7 cellular contexts compared by ENCODE assay signal in genomic region chr12:89525002-89525823, GRCh38. TPM values are rescaled to one million over a fixed set of nuclear protein-coding genes. Genes with fewer than 3 reads are reported as not detected.
DNase-seq lines count a peak whose midpoint lies in the region; TF ChIP-seq lines count a peak whose summit lies in the region.

No MANE protein-coding gene starts in this region.

- H2BK120ac ChIP-seq in mesenchymal stem cell (ENCODE audit: low read depth, low read length): peak overlapping the region; percentile 80

- no peaks in the 10 kb centered on the region for H3K27me3 ChIP-seq in HAP-1 (ENCODE audit: low read depth)
- H3K27me3 ChIP-seq in Loucy (ENCODE audit: insufficient read depth, low read length, poor library complexity, severe bottlenecking): no peaks in the 10 kb centered on the region
- H3K27me3 ChIP-seq in ectodermal cell (ENCODE audit: control insufficient read depth, insufficient read depth, low read length, poor library complexity, severe bottlenecking): no peaks in the 10 kb centered on the region
- H3K27me3 ChIP-seq in mesenchymal stem cell (ENCODE audit: control insufficient read depth in 1 of 2, insufficient read depth in 1 of 2, low read length in 2 of 2): no peaks in the 10 kb centered on the region

- peak overlapping the region; percentile 81 for H4K8ac ChIP-seq in mesenchymal stem cell (ENCODE audit: low read length)

- 0% methylated on average over 67 of the region's 67 CpGs for WGBS in ectodermal cell, 2 experiments
- under 1% methylated on average over 58 of the region's 67 CpGs for WGBS in mesenchymal stem cell

- H3K4me3 Mint-ChIP-seq in activated CD4-positive, alpha-beta T cell treated with anti-CD3 and anti-CD28 coated beads, Interleukin-2, amount 10 ng/mL, durations not matched to agents 24 days and 14 days: peak overlapping the region; percentile 98

- H3K4me3 ChIP-seq in HAP-1 (peak overlapping the region; percentile 83), Loucy (ENCODE audit: low read length, poor library complexity, severe bottlenecking) (peak overlapping the region; percentile 99), ectodermal cell (ENCODE audit: insufficient read depth, low read depth, low read length) (peak overlapping the region; percentile 91), mesenchymal stem cell (ENCODE audit: insufficient read depth in 1 of 2, low read depth in 1 of 2, low read length in 2 of 2) (peak overlapping the region; percentile 93 to 96)

- H3K79me2 ChIP-seq in Loucy (ENCODE audit: insufficient read depth, low read length): peaks cover 50% of the 10 kb centered on the region; the same call in 1 of the 2 replicates

- H3K4me2 ChIP-seq in Loucy (ENCODE audit: low read depth, low read length, poor library complexity, severe bottlenecking): peak overlapping the region; percentile 92
- peak overlapping the region; percentile 72 for H3K4me2 ChIP-seq in mesenchymal stem cell (ENCODE audit: low read length, poor library complexity, severe bottlenecking)

- H2BK15ac ChIP-seq in mesenchymal stem cell (ENCODE audit: low read depth, poor library complexity, severe bottlenecking): peak overlapping the region; percentile 77

- peaks cover 50% of the 10 kb centered on the region for H3K4me1 Mint-ChIP-seq in activated CD4-positive, alpha-beta T cell treated with anti-CD3 and anti-CD28 coated beads, Interleukin-2, amount 10 ng/mL, durations not matched to agents 24 days and 14 days

- peaks cover 9% of the 10 kb centered on the region for H4K20me1 ChIP-seq in Loucy (ENCODE audit: insufficient read depth, low read length, poor library complexity, severe bottlenecking)

- H3K36me3 ChIP-seq in HAP-1 (replicated peaks): peaks cover 6% of the 10 kb centered on the region; the same call in 1 of the 2 replicates
- no peaks in the 10 kb centered on the region for H3K36me3 ChIP-seq in Loucy (ENCODE audit: insufficient read depth, low read length)
- no peaks in the 10 kb centered on the region for H3K36me3 ChIP-seq in ectodermal cell (ENCODE audit: control insufficient read depth, insufficient read depth, low read length)
- peaks cover 3 to 13% of the 10 kb centered on the region in 2 experiments for H3K36me3 ChIP-seq in mesenchymal stem cell (ENCODE audit: control insufficient read depth in 1 of 2, insufficient read depth in 2 of 2, low read depth in 1 of 2, low read length in 2 of 2)

- in situ Hi-C loops in GM13977 (cut with MboI; ENCODE audit: low pct_unique_long_range_greater_than_20kb, low sequenced_read_pairs, unreplicated experiment): loop anchor here (10.0 to 25.0 kb wide), 4 partner anchors 50 to 1412 kb away; no protein-coding TSS in a partner anchor
- in situ Hi-C loops in HAP-1 (cut with MboI; ENCODE audit: low sequenced_read_pairs): loop anchor here (25.0 kb wide), 1 partner anchor 1387 kb away; no protein-coding TSS in a partner anchor

- TF ChIP-seq CTCF in GM13977 (IDR thresholded peaks at IDR 0.05; ENCODE audit: extremely low read depth, insufficient read depth, missing control alignments) (no peak), Loucy (conservative IDR thresholded peaks at IDR 0.05; ENCODE audit: low read length) (peak; percentile 38)

- H3F3A ChIP-seq in Loucy (ENCODE audit: low read depth): no peaks in the 10 kb centered on the region

- H3K9me3 ChIP-seq in HAP-1: no peaks in the 10 kb centered on the region
- no peaks in the 10 kb centered on the region for H3K9me3 ChIP-seq in Loucy (ENCODE audit: insufficient read depth, low read depth, low read length)
- no peaks in the 10 kb centered on the region for H3K9me3 ChIP-seq in ectodermal cell (ENCODE audit: control insufficient read depth, low read length)
- H3K9me3 ChIP-seq in mesenchymal stem cell (ENCODE audit: control insufficient read depth, low read length): no peaks in the 10 kb centered on the region

- DNase-seq in GM13977 (ENCODE audit: low spot score): peak; percentile 65
- DNase-seq in HAP-1 (ENCODE audit: low spot score in 2 of 2): peak in 1 of 2 experiments; percentile 61
- peak; percentile 85 for DNase-seq in activated CD4-positive, alpha-beta T cell treated with anti-CD3 and anti-CD28 coated beads, Interleukin-2, amount 10 ng/mL, durations not matched to agents 24 days and 14 days
- peak; percentile 33 for DNase-seq in mesenchymal stem cell
- DNase-seq in stimulated activated CD8-positive, alpha-beta memory T cell treated with anti-CD3 and anti-CD28 coated beads, Interleukin-15, amount 100 ng/mL, for 48 hours (ENCODE audit: low read depth in 2 of 2): peak; percentile 9 to 21

- no peaks in the 10 kb centered on the region for H3K9me3 Mint-ChIP-seq in activated CD4-positive, alpha-beta T cell treated with anti-CD3 and anti-CD28 coated beads, Interleukin-2, amount 10 ng/mL, durations not matched to agents 24 days and 14 days

- intact Hi-C loops in activated CD4-positive, alpha-beta T cell treated with anti-CD3 and anti-CD28 coated beads, Interleukin-2, amount 10 ng/mL, durations not matched to agents 24 days and 14 days (cut with micrococcal nuclease): loop anchor here (1.0 to 5.0 kb wide), 5 partner anchors 173 to 362 kb away; partner anchors contain the start of gene DUSP6

- peak overlapping the region; percentile 39 for H3K27ac ChIP-seq in ectodermal cell (ENCODE audit: insufficient read depth, low read depth, low read length, poor library complexity, severe bottlenecking)
- H3K27ac ChIP-seq in mesenchymal stem cell (ENCODE audit: low read length, poor library complexity, severe bottlenecking): peak overlapping the region; percentile 70

- peak overlapping the region; percentile 30 to 63 for H3K18ac ChIP-seq in mesenchymal stem cell (ENCODE audit: low read depth in 1 of 2, low read length in 2 of 2)

- H3K9ac ChIP-seq in Loucy (ENCODE audit: low read depth, low read length, poor library complexity, severe bottlenecking) (peak overlapping the region; percentile 86), mesenchymal stem cell (ENCODE audit: low read length) (peak overlapping the region; percentile 94)

- H2AK5ac ChIP-seq in mesenchymal stem cell (ENCODE audit: low read length, severe bottlenecking): no peak overlapping the region

- peak overlapping the region in 1 of 2 experiments; percentile 81 for H3K14ac ChIP-seq in mesenchymal stem cell (ENCODE audit: low read length in 2 of 2)

- H3K9me2 ChIP-seq in Loucy (replicated peaks; ENCODE audit: low read depth, low read length): no peaks in the 10 kb centered on the region

- H3K27me3 Mint-ChIP-seq in activated CD4-positive, alpha-beta T cell treated with anti-CD3 and anti-CD28 coated beads, Interleukin-2, amount 10 ng/mL, durations not matched to agents 24 days and 14 days: no peaks in the 10 kb centered on the region

- H2BK5ac ChIP-seq in mesenchymal stem cell (ENCODE audit: low read depth, low read length, poor library complexity, severe bottlenecking): peak overlapping the region; percentile 77

- peak overlapping the region; percentile 85 for H4K91ac ChIP-seq in mesenchymal stem cell (ENCODE audit: low read length)

- H3K36me3 Mint-ChIP-seq in activated CD4-positive, alpha-beta T cell treated with anti-CD3 and anti-CD28 coated beads, Interleukin-2, amount 10 ng/mL, durations not matched to agents 24 days and 14 days (ENCODE audit: low read depth): peaks cover 36% of the 10 kb centered on the region

- peak overlapping the region; percentile 28 to 84 for H3K4ac ChIP-seq in mesenchymal stem cell (ENCODE audit: low read depth in 1 of 2, low read length in 2 of 2)

- peak overlapping the region in 1 of 2 experiments; percentile 69 for H2BK12ac ChIP-seq in mesenchymal stem cell (ENCODE audit: low read length in 2 of 2)

- H3K4me1 ChIP-seq in HAP-1: peaks cover 7% of the 10 kb centered on the region
- peaks cover 44% of the 10 kb centered on the region for H3K4me1 ChIP-seq in Loucy (ENCODE audit: insufficient read depth, low read length, poor library complexity, severe bottlenecking)
- H3K4me1 ChIP-seq in ectodermal cell (ENCODE audit: control insufficient read depth, insufficient read depth, low read length): no peaks in the 10 kb centered on the region
- peaks cover 5% of the 10 kb centered on the region for H3K4me1 ChIP-seq in mesenchymal stem cell (ENCODE audit: control insufficient read depth, insufficient read depth, low read depth, low read length)

- peak overlapping the region in 1 of 2 experiments; percentile 92 for H3K23ac ChIP-seq in mesenchymal stem cell (ENCODE audit: low read length in 2 of 2)

- peak overlapping the region; percentile 99 for H3K27ac Mint-ChIP-seq in activated CD4-positive, alpha-beta T cell treated with anti-CD3 and anti-CD28 coated beads, Interleukin-2, amount 10 ng/mL, durations not matched to agents 24 days and 14 days

- peaks cover 9% of the 10 kb centered on the region for H3K79me1 ChIP-seq in mesenchymal stem cell (replicated peaks; ENCODE audit: low read length, poor library complexity, severe bottlenecking)

- H2AFZ ChIP-seq in Loucy (ENCODE audit: low read length): peak overlapping the region; percentile 94
- H2AFZ ChIP-seq in mesenchymal stem cell (ENCODE audit: low read depth, low read length): peak overlapping the region; percentile 84

RNA-seq across cellular contexts. Expression of gene GALNT4, which starts 0.6 kb away (rescaled TPM):
- 6.9 and 7.6 TPM in 2 replicates for total RNA-seq in activated CD4-positive, alpha-beta T cell treated with anti-CD3 and anti-CD28 coated beads, Interleukin-2, amount 10 ng/mL, durations not matched to agents 24 days and 14 days
- polyA plus RNA-seq in ectodermal cell (2013, experiment 1 of 4): 1.1 TPM
- 4.0 TPM for polyA plus RNA-seq in ectodermal cell (2013, experiment 2 of 4)
- 2.6 TPM for polyA plus RNA-seq in ectodermal cell (2013, experiment 3 of 4)
- 1.6 TPM for polyA plus RNA-seq in ectodermal cell (2013, experiment 4 of 4)
- polyA plus RNA-seq in mesenchymal stem cell (2013, experiment 1 of 2): 4.8 TPM
- polyA plus RNA-seq in mesenchymal stem cell (2013, experiment 2 of 2): 4.8 TPM

RNA-seq across cellular contexts. Expression of gene POC1B, which starts 0.6 kb away (rescaled TPM):
- 21.5 and 22.6 TPM in 2 replicates for total RNA-seq in activated CD4-positive, alpha-beta T cell treated with anti-CD3 and anti-CD28 coated beads, Interleukin-2, amount 10 ng/mL, durations not matched to agents 24 days and 14 days
- polyA plus RNA-seq in ectodermal cell (2013, experiment 1 of 4): 23.1 TPM
- polyA plus RNA-seq in ectodermal cell (2013, experiment 2 of 4): 22.6 TPM
- 19.5 TPM for polyA plus RNA-seq in ectodermal cell (2013, experiment 3 of 4)
- 22.1 TPM for polyA plus RNA-seq in ectodermal cell (2013, experiment 4 of 4)
- 6.7 TPM for polyA plus RNA-seq in mesenchymal stem cell (2013, experiment 1 of 2)
- 6.9 TPM for polyA plus RNA-seq in mesenchymal stem cell (2013, experiment 2 of 2)
